2 cellular contexts compared by ENCODE assay signal in genomic region chr4:7032591-7032990, GRCh38.
TF ChIP-seq lines count a peak whose summit lies in the region.

No MANE protein-coding gene starts in this region.

TF ChIP-seq in GM23338, 12 proteins besides CTCF, POLR2A, EP300 and RAD21:
- TF ChIP-seq STAT1 (IDR thresholded peaks at IDR 0.05; ENCODE audit: unreplicated experiment) (no peak), NANOG (IDR thresholded peaks at IDR 0.05; ENCODE audit: borderline replicate concordance) (no peak), ZNF114 (CRISPR knock-in tag; IDR thresholded peaks at IDR 0.05) (no peak), EZH2phosphoT487 (IDR thresholded peaks at IDR 0.05; ENCODE audit: unreplicated experiment) (no peak), REST (IDR thresholded peaks at IDR 0.05; ENCODE audit: unreplicated experiment) (no peak), POLR2AphosphoS5 (IDR thresholded peaks at IDR 0.05; ENCODE audit: low read depth) (no peak), JUNB (IDR thresholded peaks at IDR 0.05; ENCODE audit: unreplicated experiment) (no peak)

TF ChIP-seq in K562, 482 proteins besides CTCF, POLR2A, EP300 and RAD21:
- no peak for TF ChIP-seq MYC (IDR thresholded peaks at IDR 0.05; ENCODE audit: low read depth, low read length)
- TF ChIP-seq MYC (CRISPR knock-in tag; IDR thresholded peaks at IDR 0.05; ENCODE audit: borderline replicate concordance, low read depth) = no peak
- peak; percentile 52; the same call in 1 of the 2 replicates for TF ChIP-seq TARDBP (IDR thresholded peaks at IDR 0.05)
- TF ChIP-seq SAP30 (IDR thresholded peaks at IDR 0.05; ENCODE audit: borderline replicate concordance, insufficient read depth, low read depth, low read length, poor library complexity, severe bottlenecking) = no peak
- no peak for TF ChIP-seq YBX1 (IDR thresholded peaks at IDR 0.05)
- 0 out of 2 replicates have a peak, but pooled peaks have one; percentile 18 for TF ChIP-seq ZNF592 (IDR thresholded peaks at IDR 0.05)
